18 cellular contexts compared by ENCODE assay signal in genomic region chr2:203209538-203209937, GRCh38. TPM values are rescaled to one million over a fixed set of nuclear protein-coding genes. Genes with fewer than 3 reads are reported as not detected.
DNase-seq lines count a peak whose midpoint lies in the region; ATAC-seq and TF ChIP-seq lines count a peak whose summit lies in the region.
"Had no signal": no experiment of that assay in that cellular context is flagged by ENCODE, and none has a peak within 500 bp of the region (broad histone marks: within the 10 kb centered on the region; RNA-seq: fewer than 3 reads in every experiment).

No MANE protein-coding gene starts in this region.

- no peaks in the 10 kb centered on the region for H3K27me3 ChIP-seq in MG63
- H3K27me3 ChIP-seq in left lung: no peaks in the 10 kb centered on the region
- H3K27me3 ChIP-seq in vagina: no peaks in the 10 kb centered on the region
- H3K27me3 ChIP-seq: BLaER1 treated with 17β-estradiol and CSF1 and Interleukin-3, amounts not matched to agents 10 nM and 100 nM; SJSA1 had no signal

- H3K4me1 ChIP-seq in left lung: no peaks in the 10 kb centered on the region
- H3K4me1 ChIP-seq in vagina: no peaks in the 10 kb centered on the region
- H3K4me1 ChIP-seq: BLaER1 treated with 17β-estradiol and CSF1 and Interleukin-3, amounts not matched to agents 10 nM and 100 nM; SJSA1 had no signal

- intact Hi-C loops in left lung (cut with DNase I): no loop called here
- intact Hi-C loops in vagina (cut with DNase I): no loop called here

- DNase-seq in EH (ENCODE audit: low read depth) (peak; percentile 25), MG63 (peak; percentile 5), choroid plexus epithelial cell (ENCODE audit: low read depth) (peak; percentile 28), left lung (no peak), vagina (ENCODE audit: extremely low spot score in 2 of 2) (no peak)
- DNase-seq: DMS153, GDM1, MV-4-11, NCI-H1436, NCI-H2081 treated with DMSO at 0.1 percent for 48 hours, NCI-H2227 treated with DMSO at 0.1 percent for 48 hours, NCI-H524 treated with DMSO at 0.1 percent for 48 hours had no signal

- H3K9me3 ChIP-seq in MG63 (no peaks in the 10 kb centered on the region), left lung (no peaks in the 10 kb centered on the region), vagina (no peaks in the 10 kb centered on the region)
- H3K9me3 ChIP-seq: BLaER1 treated with 17β-estradiol and CSF1 and Interleukin-3, amounts not matched to agents 10 nM and 100 nM; SJSA1 had no signal

- H3K36me3 ChIP-seq in MG63 (peaks cover 6% of the 10 kb centered on the region; the same call in 1 of the 2 replicates), left lung (peaks cover 0 to 25% of the 10 kb centered on the region in 2 donors), vagina (peaks cover 0 to 15% of the 10 kb centered on the region in 2 donors)
- H3K36me3 ChIP-seq: SJSA1 had no signal

- H3K4me3 ChIP-seq in MG63: no peak overlapping the region
- H3K4me3 ChIP-seq in choroid plexus epithelial cell (ENCODE audit: low read depth, low read length): no peak overlapping the region
- no peak overlapping the region for H3K4me3 ChIP-seq in left lung
- no peak overlapping the region for H3K4me3 ChIP-seq in vagina
- H3K4me3 ChIP-seq: BLaER1 treated with 17β-estradiol and CSF1 and Interleukin-3, amounts not matched to agents 10 nM and 100 nM; SJSA1 had no signal

- TF ChIP-seq CTCF in choroid plexus epithelial cell (conservative IDR thresholded peaks at IDR 0.05; ENCODE audit: low read depth, low read length) (no peak), left lung (IDR thresholded peaks at IDR 0.05) (no peak), vagina (IDR thresholded peaks at IDR 0.05) (no peak)

- no peak for TF ChIP-seq POLR2A in vagina (IDR thresholded peaks at IDR 0.05)

- H3K27ac ChIP-seq in left lung (no peak overlapping the region), vagina (no peak overlapping the region)
- H3K27ac ChIP-seq: BLaER1 treated with 17β-estradiol and CSF1 and Interleukin-3, amounts not matched to agents 10 nM and 100 nM; HL-60; KMS-11; SJSA1 had no signal

- ATAC-seq in left lung (peak; percentile 34), HG02870 (IDR thresholded peaks at IDR 0.05; ENCODE audit: unreplicated experiment) (no peak), GM18519 (IDR thresholded peaks at IDR 0.05; ENCODE audit: low FRiP score, unreplicated experiment) (no peak)

RNA-seq across cellular contexts. Expression of gene CYP20A1, which starts 29.3 kb away (rescaled TPM):
- 17.6 and 22.4 TPM in 2 replicates for total RNA-seq in MG63 (2014; rRNA removed; shearing (Covaris generic); ENCODE audit: low replicate concordance)
- total RNA-seq in left lung (10 to 100 TPM; 29.1 to 31.0 TPM), vagina (19.4 TPM)

Comparison
In these comparisons a context has a peak if more than half of its experiments do, and no peak if none do; other contexts are left out.
1. DNase-seq: peak in EH (single experiment), MG63 (single experiment) and choroid plexus epithelial cell (single experiment); none in left lung (0 of 2) and vagina (0 of 2).